ENCODE assay signal across 1 cellular context in genomic region chr1:225596736-225597135, GRCh38.
TF ChIP-seq lines count a peak whose summit lies in the region.

No MANE protein-coding gene starts in this region.

TF ChIP-seq in WTC11, 78 proteins besides CTCF, POLR2A, EP300 and RAD21 (continued from another document):
- TF ChIP-seq AFF4 (CRISPR knock-in tag; IDR thresholded peaks at IDR 0.05; ENCODE audit: borderline replicate concordance) (no peak), ETV6 (CRISPR knock-in tag; IDR thresholded peaks at IDR 0.05) (no peak), ZNF121 (CRISPR knock-in tag; IDR thresholded peaks at IDR 0.05) (no peak), SMAD3 (CRISPR knock-in tag; IDR thresholded peaks at IDR 0.05; ENCODE audit: borderline replicate concordance) (no peak), NR2C2 (CRISPR knock-in tag; IDR thresholded peaks at IDR 0.05) (no peak), FOXJ3 (CRISPR knock-in tag; IDR thresholded peaks at IDR 0.05; ENCODE audit: borderline replicate concordance) (no peak), ZNF138 (CRISPR knock-in tag; conservative IDR thresholded peaks at IDR 0.05) (no peak), ESRRA (CRISPR knock-in tag; IDR thresholded peaks at IDR 0.05; ENCODE audit: borderline replicate concordance) (no peak), ZNF232 (CRISPR knock-in tag; IDR thresholded peaks at IDR 0.05) (no peak), E2F1 (CRISPR knock-in tag; IDR thresholded peaks at IDR 0.05) (no peak), FOXK1 (CRISPR knock-in tag; IDR thresholded peaks at IDR 0.05) (no peak), CREB1 (CRISPR knock-in tag; IDR thresholded peaks at IDR 0.05) (no peak), ZNF219 (CRISPR knock-in tag; IDR thresholded peaks at IDR 0.05; ENCODE audit: borderline replicate concordance) (no peak)
TF ChIP-seq in WTC11: peak in this region for 0.
